In the genomic region with DNA sequence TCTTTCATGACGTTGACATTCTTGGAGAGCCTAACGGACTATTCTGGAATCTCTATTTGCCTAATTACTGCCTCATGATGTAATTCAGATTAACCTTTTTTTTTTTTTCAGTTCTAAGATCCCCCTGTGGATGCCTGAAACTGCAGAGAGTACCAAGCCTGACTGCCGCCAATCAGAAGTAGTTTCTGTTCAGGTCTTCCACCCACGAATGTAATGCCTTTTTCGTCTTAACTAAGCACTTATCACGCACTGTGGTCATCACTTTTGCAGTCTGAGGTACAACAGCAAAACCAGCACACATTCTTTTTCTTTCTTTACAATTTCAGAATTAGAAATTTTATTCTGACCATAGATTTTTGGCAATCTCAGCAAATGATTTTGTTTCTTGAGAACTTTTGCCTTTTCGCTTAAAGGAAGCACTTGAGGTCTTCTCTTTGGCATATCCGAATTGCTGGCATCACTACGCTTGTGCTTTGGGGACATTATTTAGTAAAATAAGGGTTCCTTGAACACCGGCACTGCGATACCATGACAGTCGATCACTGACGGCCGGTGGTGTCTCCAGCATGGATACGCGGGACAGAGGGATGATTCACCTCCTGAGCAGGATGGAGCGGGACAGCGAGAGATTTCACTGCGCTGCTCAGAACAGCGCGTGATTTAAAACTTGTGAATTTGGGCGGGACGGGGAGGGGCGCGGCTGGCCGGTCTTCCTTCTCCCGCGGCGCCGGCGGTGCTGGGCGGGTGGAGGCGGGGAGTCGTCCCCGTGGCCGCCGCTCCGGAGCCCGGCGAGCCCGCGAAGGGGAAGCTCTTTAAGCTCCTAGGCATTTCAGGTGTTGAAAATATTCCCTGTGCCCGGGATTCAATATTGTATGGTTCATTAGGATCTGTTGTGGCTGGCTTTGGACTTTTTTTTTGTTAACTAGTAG, we compare ENCODE assay signal across 10 cellular contexts. TPM values are rescaled to one million over a fixed set of nuclear protein-coding genes. Genes with fewer than 3 reads are reported as not detected.
A peak's percentile ranks its signal among the peaks of the same experiment; 100 is the strongest.
DNase-seq lines count a peak whose midpoint lies in the region; ATAC-seq and TF ChIP-seq lines count a peak whose summit lies in the region.
"Had no signal": no experiment of that assay in that cellular context is flagged by ENCODE, and none has a peak within 500 bp of the region (broad histone marks: within the 10 kb centered on the region; RNA-seq: fewer than 3 reads in every experiment).

No MANE protein-coding gene starts in this region.

- H3K4me3 ChIP-seq in BE2C (ENCODE audit: low read depth, low read length) (peak overlapping the region; percentile 41), Peyer's patch (peak overlapping the region; percentile 14 to 44 (median 36)), breast epithelium (peak overlapping the region; percentile 27 to 67 (median 44))

- TF ChIP-seq CTCF in BE2C (IDR thresholded peaks at IDR 0.05; ENCODE audit: low read depth, low read length) (no peak), Peyer's patch (IDR thresholded peaks at IDR 0.05) (no peak), breast epithelium (IDR thresholded peaks at IDR 0.05) (no peak)

- peak; percentile 29 for DNase-seq in BE2C
- DNase-seq in Peyer's patch, result peak; percentile 27 to 67 (median 65)
- DNase-seq in breast epithelium (ENCODE audit: low spot score in 2 of 2), result peak in 1 of 2 donors; percentile 34
- peak; percentile 69 to 73 for DNase-seq in left colon
- peak; percentile 62 for DNase-seq in stimulated activated naive CD8-positive, alpha-beta T cell treated with anti-CD3 and anti-CD28 coated beads, Interleukin-15, Interleukin-2, amounts not matched to agents 100 U/mL and 50 U/mL, for 24 hours
- no peak for DNase-seq in mesenteric fat pad (ENCODE audit: low spot score)

- ATAC-seq in GM18873 (IDR thresholded peaks at IDR 0.05; ENCODE audit: low FRiP score, unreplicated experiment) (peak; percentile 55), HG03060 (IDR thresholded peaks at IDR 0.05; ENCODE audit: low read depth, unreplicated experiment) (peak; percentile 81), left colon (peak; percentile 76)
- peak; percentile 86 for ATAC-seq in stimulated activated naive CD8-positive, alpha-beta T cell treated with anti-CD3 and anti-CD28 coated beads, Interleukin-15, Interleukin-2, amounts not matched to agents 100 U/mL and 50 U/mL, for 24 hours

- H3K27me3 ChIP-seq in BE2C (peaks cover 33% of the 10 kb centered on the region), Peyer's patch (no peaks in the 10 kb centered on the region), breast epithelium (no peaks in the 10 kb centered on the region)

- intact Hi-C loops in breast epithelium (cut with DNase I; ENCODE audit: low total_unique reads) (no loop called here), left colon (cut with DNase I, micrococcal nuclease) (no loop called here)

- H3K27ac ChIP-seq in Peyer's patch (no peak overlapping the region), breast epithelium (no peak overlapping the region)
- H3K27ac ChIP-seq: VCaP had no signal

- H3K4me1 ChIP-seq in BE2C (no peaks in the 10 kb centered on the region), Peyer's patch (peaks cover 0 to 5% (median 0%) of the 10 kb centered on the region in 4 donors), breast epithelium (peaks cover 0 to 3% of the 10 kb centered on the region in 2 donors)

- H3K9me3 ChIP-seq in BE2C (no peaks in the 10 kb centered on the region), Peyer's patch (no peaks in the 10 kb centered on the region), breast epithelium (no peaks in the 10 kb centered on the region)

- H3K36me3 ChIP-seq in BE2C, result no peaks in the 10 kb centered on the region
- H3K36me3 ChIP-seq in Peyer's patch, result no peaks in the 10 kb centered on the region
- no peaks in the 10 kb centered on the region for H3K36me3 ChIP-seq in breast epithelium

- TF ChIP-seq POLR2A in Peyer's patch (IDR thresholded peaks at IDR 0.05) (no peak), breast epithelium (IDR thresholded peaks at IDR 0.05) (no peak)

RNA-seq across cellular contexts. Expression of gene GPR55, which starts 32.0 kb away (rescaled TPM):
- polyA plus RNA-seq in BE2C (2012; ENCODE audit: insufficient read depth, insufficient read length, low read depth), result not detected
- total RNA-seq in Peyer's patch (1 to 10 TPM; 1.0 to 4.7 (median 3.2) TPM), breast epithelium (under 1 TPM in 2 of 3 donors, not detected in 1; 0.16 to 0.44 TPM), left colon (under 1 TPM; 0.34 TPM), mesenteric fat pad (0.22 TPM)

RNA-seq across cellular contexts. Expression of gene SPATA3, which starts 38.8 kb away (rescaled TPM):
- polyA plus RNA-seq in BE2C (2012; ENCODE audit: insufficient read depth, insufficient read length, low read depth), result not detected
- total RNA-seq in Peyer's patch (not detected), breast epithelium (not detected), left colon (not detected), mesenteric fat pad (not detected)
- total RNA-seq: subcutaneous adipose tissue had no signal
